Comparison of ENCODE assay signal across 8 cellular contexts in genomic region chr9:69121155-69122085, GRCh38. TPM values are rescaled to one million over a fixed set of nuclear protein-coding genes. Genes with fewer than 3 reads are reported as not detected.
A peak's percentile ranks its signal among the peaks of the same experiment; 100 is the strongest.
DNase-seq lines count a peak whose midpoint lies in the region; ATAC-seq and TF ChIP-seq lines count a peak whose summit lies in the region.

No MANE protein-coding gene starts in this region.

- TF ChIP-seq CTCF in breast epithelium (IDR thresholded peaks at IDR 0.05) (no peak), smooth muscle cell (IDR thresholded peaks at IDR 0.05; ENCODE audit: borderline replicate concordance, insufficient read depth, poor library complexity, severe bottlenecking) (no peak)

- peaks cover 11% of the 10 kb centered on the region for H3K4me1 ChIP-seq in HUES64 (ENCODE audit: insufficient read depth, low read length)
- H3K4me1 ChIP-seq in breast epithelium: no peaks in the 10 kb centered on the region
- peaks cover 7% of the 10 kb centered on the region for H3K4me1 ChIP-seq in smooth muscle cell (ENCODE audit: low read depth)

- no peak for TF ChIP-seq POLR2A in breast epithelium (IDR thresholded peaks at IDR 0.05)

- H3K36me3 ChIP-seq in HUES64 (ENCODE audit: insufficient read depth, low read length): no peaks in the 10 kb centered on the region
- no peaks in the 10 kb centered on the region for H3K36me3 ChIP-seq in breast epithelium
- H3K36me3 ChIP-seq in smooth muscle cell (ENCODE audit: low read depth): no peaks in the 10 kb centered on the region

- no peaks in the 10 kb centered on the region for H3K79me2 ChIP-seq in smooth muscle cell (ENCODE audit: low read depth)

- H3K4me3 ChIP-seq in HUES64 (ENCODE audit: low read length): peak overlapping the region; percentile 98
- peak overlapping the region; percentile 65 to 90 (median 82) for H3K4me3 ChIP-seq in breast epithelium
- peak overlapping the region; percentile 61 for H3K4me3 ChIP-seq in smooth muscle cell

- H3K27me3 ChIP-seq in HUES64 (ENCODE audit: insufficient read depth, low read length): no peaks in the 10 kb centered on the region
- no peaks in the 10 kb centered on the region for H3K27me3 ChIP-seq in breast epithelium
- H3K27me3 ChIP-seq in smooth muscle cell (ENCODE audit: low read depth): peaks cover 29% of the 10 kb centered on the region

- H3F3A ChIP-seq in smooth muscle cell (ENCODE audit: low read depth): no peaks in the 10 kb centered on the region

- no peaks in the 10 kb centered on the region for H4K20me1 ChIP-seq in smooth muscle cell (ENCODE audit: low read depth)

- ATAC-seq in GM21447 (IDR thresholded peaks at IDR 0.05; ENCODE audit: unreplicated experiment) (peak; percentile 75), SK-N-SH treated with all-trans-retinoic acid at 6 μM for 48 hours (peak; percentile 79)

- H3K4me2 ChIP-seq in smooth muscle cell: peak overlapping the region; percentile 87

- intact Hi-C loops in breast epithelium (cut with DNase I; ENCODE audit: low total_unique reads): no loop called here

- peak overlapping the region; percentile 93 for H3K9ac ChIP-seq in HUES64 (ENCODE audit: low read depth, low read length)
- peak overlapping the region; percentile 59 for H3K9ac ChIP-seq in smooth muscle cell (ENCODE audit: low read depth)

- DNase-seq in EL (peak; percentile 57), breast epithelium (ENCODE audit: low spot score in 2 of 2) (peak; percentile 22 to 70), islet precursor cell (peak; percentile 86), smooth muscle cell (lab: John Stamatoyannopoulos, UW; ENCODE audit: unreplicated experiment) (no peak)
- DNase-seq in effector CD4-positive, alpha-beta T cell: no peak

- WGBS in HUES64: under 1% methylated on average over 87 of the region's 87 CpGs
- under 1% methylated on average over 44 of the region's 87 CpGs for WGBS in smooth muscle cell (ENCODE audit: low lambda C conversion rate)

- H3K27ac ChIP-seq in HUES64 (ENCODE audit: low read depth, low read length) (peak overlapping the region; percentile 100), breast epithelium (peak overlapping the region; percentile 89 to 93), smooth muscle cell (ENCODE audit: low read depth) (peak overlapping the region; percentile 79)

- H3K9me3 ChIP-seq in HUES64 (ENCODE audit: insufficient read depth, low read depth, low read length) (no peaks in the 10 kb centered on the region), breast epithelium (no peaks in the 10 kb centered on the region), smooth muscle cell (replicated peaks; ENCODE audit: low read depth) (no peaks in the 10 kb centered on the region)

- no peak overlapping the region for H2AFZ ChIP-seq in smooth muscle cell (ENCODE audit: low read depth)

TF ChIP-seq in SK-N-SH treated with all-trans-retinoic acid at 6 μM for 48 hours, 23 proteins besides CTCF, POLR2A, EP300 and RAD21:
- TF ChIP-seq PPARA (CRISPR knock-in tag; IDR thresholded peaks at IDR 0.05; ENCODE audit: borderline replicate concordance): no peak
- no peak for TF ChIP-seq SNAI2 (CRISPR knock-in tag; IDR thresholded peaks at IDR 0.05)
- no peak for TF ChIP-seq ESRRG (CRISPR knock-in tag; IDR thresholded peaks at IDR 0.05)
- no peak for TF ChIP-seq BACH2 (CRISPR knock-in tag; IDR thresholded peaks at IDR 0.05; ENCODE audit: borderline replicate concordance)
- no peak for TF ChIP-seq TCF4 (CRISPR knock-in tag; IDR thresholded peaks at IDR 0.05; ENCODE audit: borderline replicate concordance)
- TF ChIP-seq TOX (CRISPR knock-in tag; IDR thresholded peaks at IDR 0.05; ENCODE audit: borderline replicate concordance): no peak

RNA-seq across cellular contexts. Expression of gene TJP2, which starts 52.7 kb away (rescaled TPM):
- polyA plus RNA-seq in HUES64 (2013, experiment 1 of 2): 91.9 TPM
- 92.8 TPM for polyA plus RNA-seq in HUES64 (2013, experiment 2 of 2)
- total RNA-seq in breast epithelium: 100 to 1,000 TPM in 2 of 3 donors, 10 to 100 TPM in 1; 85.2 to 125 (median 108) TPM
- total RNA-seq in smooth muscle cell: 48.4 and 49.9 TPM in 2 replicates
- polyA plus RNA-seq in smooth muscle cell: 14.9 and 47.5 TPM in 2 replicates

Comparison
In these comparisons a context has a peak if more than half of its experiments do, and no peak if none do; other contexts are left out.
1. DNase-seq: peak in EL (single experiment), breast epithelium (2 of 2) and islet precursor cell (single experiment); none in smooth muscle cell (single experiment) and effector CD4-positive, alpha-beta T cell (single experiment).
2. Peak in every context shown above with its lines, with median percentiles within 50 percentile points of each other: H3K27ac ChIP-seq and H3K4me3 ChIP-seq.